Comparison of ENCODE assay signal across 19 cellular contexts in the genomic region with DNA sequence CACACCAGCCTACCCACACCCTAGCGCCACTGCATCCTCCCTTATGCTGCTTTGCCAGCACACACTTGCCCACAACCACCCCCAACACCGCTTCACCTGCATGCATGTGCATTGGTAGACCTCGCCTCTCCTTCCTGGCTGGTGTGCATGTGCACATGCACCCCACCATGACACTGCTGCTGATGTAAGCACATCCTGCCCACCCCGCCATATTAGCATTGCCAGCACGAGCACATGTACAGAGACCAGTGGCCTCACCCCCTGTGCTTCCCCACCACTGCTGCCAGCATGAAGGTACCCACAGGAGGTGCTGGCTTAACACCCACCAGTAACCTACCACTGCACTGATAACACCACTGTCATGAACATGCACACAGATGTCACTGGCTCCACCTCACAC.
DNase-seq lines count a peak whose midpoint lies in the region; ATAC-seq, FAIRE-seq and TF ChIP-seq lines count a peak whose summit lies in the region.
"Had no signal": no experiment of that assay in that cellular context is flagged by ENCODE, and none has a peak within 500 bp of the region (broad histone marks: within the 10 kb centered on the region; RNA-seq: fewer than 3 reads in every experiment).

No MANE protein-coding gene starts in this region.

- no peaks in the 10 kb centered on the region for H3K27me3 Mint-ChIP-seq in glutamatergic neuron (ENCODE audit: unreplicated experiment)
- H3K27me3 Mint-ChIP-seq in activated CD4-positive, alpha-beta T cell treated with anti-CD3 and anti-CD28 coated beads, Interleukin-2, amount 10 ng/mL, durations not matched to agents 24 days and 14 days = no peaks in the 10 kb centered on the region

- H3K9ac ChIP-seq in mesenchymal stem cell (ENCODE audit: low read length) = no peak overlapping the region
- H3K9ac ChIP-seq: BLaER1 had no signal

- DNase-seq in activated effector memory CD4-positive, alpha-beta T cell treated with anti-CD3 and anti-CD28 coated beads, Interleukin-2, amount 50 U/mL, for 16 hours = peak; percentile 54
- DNase-seq in activated effector memory CD4-positive, alpha-beta T cell treated with Interleukin-2 at 50 U/mL for 16 hours = no peak
- no peak for DNase-seq in HTR-8/SVneo (ENCODE audit: insufficient read length, low spot score)
- DNase-seq in mesenchymal stem cell = no peak
- DNase-seq in posterior vena cava (ENCODE audit: low spot score) = peak; percentile 62
- no peak for DNase-seq in glutamatergic neuron
- DNase-seq in activated CD4-positive, alpha-beta T cell treated with anti-CD3 and anti-CD28 coated beads, Interleukin-2, amount 10 ng/mL, durations not matched to agents 24 days and 14 days = no peak
- DNase-seq: Caco-2; CD8-positive, alpha-beta memory T cell; DND-41; GDM1; GOT3; HCEC 1CT had no signal

- H2BK15ac ChIP-seq in mesenchymal stem cell (ENCODE audit: low read depth, poor library complexity, severe bottlenecking) = no peak overlapping the region

- peak overlapping the region; percentile 10 for H4K91ac ChIP-seq in mesenchymal stem cell (ENCODE audit: low read length)

- H3K4me3 Mint-ChIP-seq in glutamatergic neuron (ENCODE audit: unreplicated experiment) = no peak overlapping the region
- no peak overlapping the region for H3K4me3 Mint-ChIP-seq in activated CD4-positive, alpha-beta T cell treated with anti-CD3 and anti-CD28 coated beads, Interleukin-2, amount 10 ng/mL, durations not matched to agents 24 days and 14 days
- H3K4me3 Mint-ChIP-seq: CD8-positive, alpha-beta memory T cell had no signal

- H2BK12ac ChIP-seq in mesenchymal stem cell (ENCODE audit: low read length in 2 of 2) = no peak overlapping the region

- no peak overlapping the region for H3K4me3 ChIP-seq in mesenchymal stem cell (ENCODE audit: insufficient read depth in 1 of 2, low read depth in 1 of 2, low read length in 2 of 2)
- H3K4me3 ChIP-seq: BLaER1 had no signal

- no peaks in the 10 kb centered on the region for H3K79me1 ChIP-seq in mesenchymal stem cell (replicated peaks; ENCODE audit: low read length, poor library complexity, severe bottlenecking)

- H3K4me2 ChIP-seq in mesenchymal stem cell (ENCODE audit: low read length, poor library complexity, severe bottlenecking) = no peak overlapping the region
- H3K4me2 ChIP-seq: BLaER1 had no signal

- no peak for ATAC-seq in SK-N-SH treated with all-trans-retinoic acid at 6 μM for 48 hours

- no peaks in the 10 kb centered on the region for H3K9me3 Mint-ChIP-seq in glutamatergic neuron (ENCODE audit: unreplicated experiment)
- no peaks in the 10 kb centered on the region for H3K9me3 Mint-ChIP-seq in activated CD4-positive, alpha-beta T cell treated with anti-CD3 and anti-CD28 coated beads, Interleukin-2, amount 10 ng/mL, durations not matched to agents 24 days and 14 days

- intact Hi-C loops in posterior vena cava (cut with DNase I) = no loop called here
- intact Hi-C loops in activated CD4-positive, alpha-beta T cell treated with anti-CD3 and anti-CD28 coated beads, Interleukin-2, amount 10 ng/mL, durations not matched to agents 24 days and 14 days (cut with micrococcal nuclease) = no loop called here

- H3K27ac Mint-ChIP-seq in glutamatergic neuron (ENCODE audit: unreplicated experiment) = no peak overlapping the region
- H3K27ac Mint-ChIP-seq in activated CD4-positive, alpha-beta T cell treated with anti-CD3 and anti-CD28 coated beads, Interleukin-2, amount 10 ng/mL, durations not matched to agents 24 days and 14 days = no peak overlapping the region
- H3K27ac Mint-ChIP-seq: CD8-positive, alpha-beta memory T cell had no signal

- FAIRE-seq in HTR-8/SVneo (lab: Jason Lieb, UNC) = peak; percentile 51
- FAIRE-seq: GM12892, GM19239 had no signal

- H3K36me3 Mint-ChIP-seq in glutamatergic neuron (ENCODE audit: unreplicated experiment) = no peaks in the 10 kb centered on the region
- H3K36me3 Mint-ChIP-seq in activated CD4-positive, alpha-beta T cell treated with anti-CD3 and anti-CD28 coated beads, Interleukin-2, amount 10 ng/mL, durations not matched to agents 24 days and 14 days (ENCODE audit: low read depth) = no peaks in the 10 kb centered on the region

- H2BK120ac ChIP-seq in mesenchymal stem cell (ENCODE audit: low read depth, low read length) = no peak overlapping the region

- no peaks in the 10 kb centered on the region for H3K4me1 Mint-ChIP-seq in glutamatergic neuron (ENCODE audit: low read depth, unreplicated experiment)
- no peaks in the 10 kb centered on the region for H3K4me1 Mint-ChIP-seq in activated CD4-positive, alpha-beta T cell treated with anti-CD3 and anti-CD28 coated beads, Interleukin-2, amount 10 ng/mL, durations not matched to agents 24 days and 14 days
- H3K4me1 Mint-ChIP-seq: CD8-positive, alpha-beta memory T cell had no signal

- no peak overlapping the region for H4K8ac ChIP-seq in mesenchymal stem cell (ENCODE audit: low read length)

- no peak overlapping the region for H3K4ac ChIP-seq in mesenchymal stem cell (ENCODE audit: low read depth in 1 of 2, low read length in 2 of 2)

- TF ChIP-seq CTCF in glutamatergic neuron (IDR thresholded peaks at IDR 0.05; ENCODE audit: partially characterized antibody, unreplicated experiment) = no peak

- no peak overlapping the region for H2AFZ ChIP-seq in mesenchymal stem cell (ENCODE audit: low read depth, low read length)

- H2BK5ac ChIP-seq in mesenchymal stem cell (ENCODE audit: low read depth, low read length, poor library complexity, severe bottlenecking) = no peak overlapping the region

- H3K27ac ChIP-seq in mesenchymal stem cell (ENCODE audit: low read length, poor library complexity, severe bottlenecking) = no peak overlapping the region
- H3K27ac ChIP-seq: 22Rv1, BLaER1, HL-60 had no signal

- no peaks in the 10 kb centered on the region for H3K36me3 ChIP-seq in mesenchymal stem cell (ENCODE audit: control insufficient read depth in 1 of 2, insufficient read depth in 2 of 2, low read depth in 1 of 2, low read length in 2 of 2)
- H3K36me3 ChIP-seq: BLaER1 had no signal

- 81% methylated on average over 5 of the region's 5 CpGs for WGBS in mesenchymal stem cell

- no peak overlapping the region for H3K18ac ChIP-seq in mesenchymal stem cell (ENCODE audit: low read depth in 1 of 2, low read length in 2 of 2)

- no peaks in the 10 kb centered on the region for H3K4me1 ChIP-seq in mesenchymal stem cell (ENCODE audit: control insufficient read depth, insufficient read depth, low read depth, low read length)
- H3K4me1 ChIP-seq: BLaER1, Caco-2 had no signal

- H2AK5ac ChIP-seq in mesenchymal stem cell (ENCODE audit: low read length, severe bottlenecking) = no peak overlapping the region

- no peaks in the 10 kb centered on the region for H3K27me3 ChIP-seq in mesenchymal stem cell (ENCODE audit: control insufficient read depth in 1 of 2, insufficient read depth in 1 of 2, low read length in 2 of 2)
- H3K27me3 ChIP-seq: BLaER1 had no signal

- peaks cover 12% of the 10 kb centered on the region for H3K9me3 ChIP-seq in mesenchymal stem cell (ENCODE audit: control insufficient read depth, low read length)
- H3K9me3 ChIP-seq: BLaER1, Caco-2 had no signal

- H3K14ac ChIP-seq in mesenchymal stem cell (ENCODE audit: low read length in 2 of 2) = no peak overlapping the region

- no peak overlapping the region for H3K23ac ChIP-seq in mesenchymal stem cell (ENCODE audit: low read length in 2 of 2)

TF ChIP-seq in SK-N-SH treated with all-trans-retinoic acid at 6 μM for 48 hours, 23 proteins besides CTCF, POLR2A, EP300 and RAD21:
- no peak for TF ChIP-seq OSR1 (CRISPR knock-in tag; IDR thresholded peaks at IDR 0.05)

Comparison
In these comparisons a context has a peak if more than half of its experiments do, and no peak if none do; other contexts are left out.
1. DNase-seq: peak in activated effector memory CD4-positive, alpha-beta T cell treated with anti-CD3 and anti-CD28 coated beads, Interleukin-2, amount 50 U/mL, for 16 hours (single experiment) and posterior vena cava (single experiment); none in activated effector memory CD4-positive, alpha-beta T cell treated with Interleukin-2 at 50 U/mL for 16 hours (single experiment), HTR-8/SVneo (single experiment), mesenchymal stem cell (single experiment), glutamatergic neuron (single experiment) and activated CD4-positive, alpha-beta T cell treated with anti-CD3 and anti-CD28 coated beads, Interleukin-2, amount 10 ng/mL, durations not matched to agents 24 days and 14 days (single experiment).